8 cellular contexts compared by ENCODE assay signal in the genomic region with DNA sequence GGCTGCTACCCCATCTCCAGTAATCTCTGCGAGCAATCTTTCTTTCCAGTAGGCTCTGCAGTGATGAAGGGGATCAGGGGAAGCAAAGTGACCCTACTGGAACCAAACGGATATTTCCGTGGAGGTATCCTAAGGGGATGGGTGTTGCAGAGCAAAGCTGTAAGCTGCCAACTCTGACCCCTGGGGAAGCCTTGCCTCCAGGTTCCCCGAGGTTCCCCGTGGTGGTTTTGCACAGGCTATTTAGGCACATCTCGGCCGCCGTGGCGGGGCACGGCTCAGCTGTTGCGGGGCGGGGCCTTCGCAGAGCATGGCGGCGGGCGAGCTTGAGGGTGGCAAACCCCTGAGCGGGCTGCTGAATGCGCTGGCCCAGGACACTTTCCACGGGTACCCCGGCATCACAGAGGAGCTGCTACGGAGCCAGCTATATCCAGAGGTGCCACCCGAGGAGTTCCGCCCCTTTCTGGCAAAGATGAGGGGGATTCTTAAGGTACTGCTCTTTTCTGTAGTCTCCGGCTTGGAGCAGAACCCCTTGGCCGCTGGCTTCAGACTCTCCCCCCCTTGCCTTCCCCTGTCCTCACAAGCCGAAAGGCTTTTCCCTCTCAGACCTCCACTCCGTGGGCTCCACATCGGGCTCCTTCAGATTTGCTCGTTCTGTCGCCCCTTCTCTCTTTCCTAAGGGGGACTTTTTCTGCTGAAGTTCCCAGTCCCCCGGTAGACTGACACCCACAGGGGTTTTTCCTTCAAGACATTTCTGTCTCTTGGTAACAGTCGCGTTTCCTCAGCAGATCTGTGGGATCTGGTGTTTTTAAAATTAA. TPM values are rescaled to one million over a fixed set of nuclear protein-coding genes. Genes with fewer than 3 reads are reported as not detected.
A peak's percentile ranks its signal among the peaks of the same experiment; 100 is the strongest.
DNase-seq lines count a peak whose midpoint lies in the region; ATAC-seq, FAIRE-seq and TF ChIP-seq lines count a peak whose summit lies in the region.

A gene (plus strand): TSS at position 303 of the 815 bp plus-strand sequence. CDS start 5 bp downstream, at position 308.

- H3K27me3 Mint-ChIP-seq in activated T-cell treated with anti-CD3 and anti-CD28 coated beads, Interleukin-2, amount 50 U/mL, for 24 hours, result no peaks in the 10 kb centered on the region

- H4K20me1 ChIP-seq in PC-9 (ENCODE audit: insufficient read depth), result no peaks in the 10 kb centered on the region

- ATAC-seq in GM21367 (IDR thresholded peaks at IDR 0.05; ENCODE audit: unreplicated experiment) (peak; percentile 91), esophagus mucosa (peak; percentile 95)

- H3K27ac ChIP-seq in PC-9 (no peak within 1 kb of the TSS), muscle layer of duodenum (ENCODE audit: low read length) (peak within 1 kb of the TSS; percentile 74)

- peaks cover 10% of the 10 kb centered on the region for H3K79me2 ChIP-seq in PC-9 (ENCODE audit: low read depth)

- POLR2A ChIA-PET in PC-9 (lab: Charles Lee; ENCODE audit: unreplicated experiment), result interaction anchor here (0.6 kb wide), 1 partner anchor 641 kb away, joined by 4 read pairs; no protein-coding TSS in a partner anchor

- intact Hi-C loops in PC-9 (cut with micrococcal nuclease; ENCODE audit: unreplicated experiment), result loop anchor here (10.0 kb wide), 1 partner anchor 1201 kb away; no protein-coding TSS in a partner anchor

- peaks cover 20% of the 10 kb centered on the region for H3K4me1 ChIP-seq in PC-9 (replicated peaks; ENCODE audit: insufficient read depth)
- H3K4me1 ChIP-seq in muscle layer of duodenum (ENCODE audit: control insufficient read depth in 1 of 2, insufficient read depth in 2 of 2, low read length in 2 of 2), result peaks cover 0 to 22% of the 10 kb centered on the region in 2 donors

- peak within 1 kb of the TSS; percentile 90 for H3K27ac Mint-ChIP-seq in activated T-cell treated with anti-CD3 and anti-CD28 coated beads, Interleukin-2, amount 50 U/mL, for 24 hours

- H3K9me3 ChIP-seq in PC-9 (ENCODE audit: insufficient read depth, low read depth), result no peaks in the 10 kb centered on the region
- H3K9me3 ChIP-seq in muscle layer of duodenum (ENCODE audit: control insufficient read depth in 1 of 2, low read length in 2 of 2), result no peaks in the 10 kb centered on the region

- DNase-seq in D341Med (ENCODE audit: low spot score) (peak; percentile 88), HTR-8/SVneo (ENCODE audit: insufficient read length, low spot score) (peak; percentile 77), PC-9 (peak; percentile 68 to 69)
- peak; percentile 89 for DNase-seq in activated T-cell treated with anti-CD3 and anti-CD28 coated beads, Interleukin-2, amount 50 U/mL, for 24 hours
- DNase-seq in stimulated activated CD8-positive, alpha-beta memory T cell treated with anti-CD3 and anti-CD28 coated beads, Interleukin-7, amount 100 ng/mL, for 4 hours (ENCODE audit: low read depth in 2 of 2), result peak; percentile 60 to 73

- no peak for TF ChIP-seq CTCF in PC-9 (conservative IDR thresholded peaks at IDR 0.05)

- H3K4me3 Mint-ChIP-seq in activated T-cell treated with anti-CD3 and anti-CD28 coated beads, Interleukin-2, amount 50 U/mL, for 24 hours, result peak within 1 kb of the TSS; percentile 98

- H3K9me2 ChIP-seq in PC-9 (ENCODE audit: insufficient read depth), result no peaks in the 10 kb centered on the region

- H3K27me3 ChIP-seq in PC-9 (ENCODE audit: insufficient read depth, low read depth), result no peaks in the 10 kb centered on the region
- no peaks in the 10 kb centered on the region for H3K27me3 ChIP-seq in muscle layer of duodenum (ENCODE audit: low read depth, low read length)

- CTCF ChIA-PET in PC-9 (lab: Charles Lee), result interaction anchor here (0.6 kb wide), 2 partner anchors 71 to 88 kb away, joined by 3 read pairs; no protein-coding TSS in a partner anchor

- H3K36me3 ChIP-seq in PC-9 (ENCODE audit: low read depth), result no peaks in the 10 kb centered on the region
- no peaks in the 10 kb centered on the region for H3K36me3 ChIP-seq in muscle layer of duodenum (ENCODE audit: control insufficient read depth in 1 of 2, insufficient read depth in 2 of 2, low read length in 2 of 2)

- H2AFZ ChIP-seq in PC-9, result peak within 1 kb of the TSS; percentile 91

- peaks cover 7% of the 10 kb centered on the region for H3F3A ChIP-seq in PC-9 (ENCODE audit: insufficient read depth, low read depth)

- H3K36me3 Mint-ChIP-seq in activated T-cell treated with anti-CD3 and anti-CD28 coated beads, Interleukin-2, amount 50 U/mL, for 24 hours (ENCODE audit: low read depth), result peaks cover 7% of the 10 kb centered on the region

- H3K4me1 Mint-ChIP-seq in activated T-cell treated with anti-CD3 and anti-CD28 coated beads, Interleukin-2, amount 50 U/mL, for 24 hours (ENCODE audit: low read depth), result peaks cover 29% of the 10 kb centered on the region

- H3K9me3 Mint-ChIP-seq in activated T-cell treated with anti-CD3 and anti-CD28 coated beads, Interleukin-2, amount 50 U/mL, for 24 hours, result no peaks in the 10 kb centered on the region

- H3K4me2 ChIP-seq in PC-9, result peak within 1 kb of the TSS; percentile 92

- TSS peak; percentile 68 for BruUV-seq in PC-9 (replicated peaks; lab: Mats Ljungman, UMichigan)

- H3K4me3 ChIP-seq in PC-9 (peak within 1 kb of the TSS; percentile 82), muscle layer of duodenum (ENCODE audit: low read depth in 1 of 2, low read length in 2 of 2) (peak within 1 kb of the TSS; percentile 97 to 99)

- FAIRE-seq in HTR-8/SVneo (lab: Jason Lieb, UNC), result peak; percentile 79

RNA-seq across cellular contexts. Expression of the gene that starts here (rescaled TPM):
- total RNA-seq in PC-9 (2021), result 16.3 and 20.9 TPM in 2 replicates
- 31.4 TPM for total RNA-seq in esophagus mucosa
